ENCODE assay signal across 19 cellular contexts in genomic region chr6:149940673-149940984, GRCh38. TPM values are rescaled to one million over a fixed set of nuclear protein-coding genes. Genes with fewer than 3 reads are reported as not detected.
DNase-seq lines count a peak whose midpoint lies in the region; ATAC-seq and TF ChIP-seq lines count a peak whose summit lies in the region.
"Had no signal": no experiment of that assay in that cellular context is flagged by ENCODE, and none has a peak within 500 bp of the region (broad histone marks: within the 10 kb centered on the region; RNA-seq: fewer than 3 reads in every experiment).

No MANE protein-coding gene starts in this region.

- H3K4me1 Mint-ChIP-seq in WTC11 (peaks cover 11% of the 10 kb centered on the region), neural crest cell (peaks cover 11% of the 10 kb centered on the region)

- DNase-seq in activated CD4-positive, CD25-positive, alpha-beta regulatory T cell treated with anti-CD3 and anti-CD28 coated beads, Interleukin-2, amount 50 U/mL, for 72 hours, result peak; percentile 21
- no peak for DNase-seq in WTC11 (ENCODE audit: low spot score)
- peak; percentile 68 for DNase-seq in coronary artery (ENCODE audit: low spot score)
- DNase-seq in neural crest cell (ENCODE audit: low read depth, low spot score), result no peak
- no peak for DNase-seq in hepatic stellate cell (ENCODE audit: low spot score)
- no peak for DNase-seq in NCI-H187 treated with DMSO at 0.1 percent for 48 hours (lab: John Stamatoyannopoulos, UW)
- DNase-seq: anterior cingulate cortex; colonic mucosa; erythroblast; GM23248; mesenchymal stem cell; NCI-H146; NCI-H446; stimulated activated naive B cell treated with anti-CD40 and anti-IgM and Interleukin-4, amounts not matched to agents 10 μg/mL and 1 μg/mL and 100 μg/mL, for 72 hours had no signal

- H3K4me3 ChIP-seq in coronary artery, result no peak overlapping the region

- H3K36me3 Mint-ChIP-seq in WTC11 (0 out of 2 replicates have a peak, but pooled peaks cover 4% of the 10 kb centered on the region), neural crest cell (ENCODE audit: low read depth) (no peaks in the 10 kb centered on the region)

- no peak for TF ChIP-seq CTCF in WTC11 (IDR thresholded peaks at IDR 0.05)
- TF ChIP-seq CTCF in coronary artery (IDR thresholded peaks at IDR 0.05), result no peak
- no peak for TF ChIP-seq CTCF in neural crest cell (conservative IDR thresholded peaks at IDR 0.05)

- H3K4me3 Mint-ChIP-seq in WTC11 (peak overlapping the region; percentile 1; the same call in 1 of the 2 replicates), neural crest cell (peak overlapping the region; percentile 69)

- ATAC-seq in activated CD4-positive, CD25-positive, alpha-beta regulatory T cell treated with anti-CD3 and anti-CD28 coated beads, Interleukin-2, amount 50 U/mL, for 24 hours, result no peak
- ATAC-seq in WTC11 (no peak), HG02970 (IDR thresholded peaks at IDR 0.05; ENCODE audit: low FRiP score, unreplicated experiment) (no peak)
- ATAC-seq: stimulated activated naive B cell treated with anti-CD40 and anti-IgM and Interleukin-4, amounts not matched to agents 10 μg/mL and 1 μg/mL and 100 μg/mL, for 72 hours had no signal

- no peak overlapping the region for H3K27ac Mint-ChIP-seq in WTC11
- no peak overlapping the region for H3K27ac Mint-ChIP-seq in neural crest cell (ENCODE audit: unreplicated experiment)

- POLR2A ChIA-PET in WTC11 (lab: Charles Lee), result no interaction called here

- CTCF ChIA-PET in WTC11 (lab: Charles Lee), result interaction anchor here (0.7 to 2.5 kb wide), 4 partner anchors 13 to 76 kb away, joined by 3 to 7 read pairs (median 6); no protein-coding TSS in a partner anchor

- no peak overlapping the region for H3K27ac ChIP-seq in coronary artery
- H3K27ac ChIP-seq: colonic mucosa, tibial nerve had no signal

- H3K9me3 Mint-ChIP-seq in WTC11 (no peaks in the 10 kb centered on the region), neural crest cell (no peaks in the 10 kb centered on the region)
- H3K9me3 Mint-ChIP-seq: stimulated activated naive B cell treated with anti-CD40 and anti-IgM and Interleukin-4, amounts not matched to agents 10 μg/mL and 1 μg/mL and 100 μg/mL, for 72 hours had no signal

- H3K27me3 Mint-ChIP-seq in WTC11 (ENCODE audit: low read depth), result peaks cover 97% of the 10 kb centered on the region
- H3K27me3 Mint-ChIP-seq in neural crest cell (ENCODE audit: low read depth), result peaks cover 90% of the 10 kb centered on the region

TF ChIP-seq in WTC11, 78 proteins besides CTCF, POLR2A, EP300 and RAD21 (continues in another document):
- no peak for TF ChIP-seq E2F1 (CRISPR knock-in tag; IDR thresholded peaks at IDR 0.05)
- TF ChIP-seq TCF7 (CRISPR knock-in tag; IDR thresholded peaks at IDR 0.05; ENCODE audit: low read depth), result no peak
- TF ChIP-seq ZNF138 (CRISPR knock-in tag; conservative IDR thresholded peaks at IDR 0.05), result no peak
- TF ChIP-seq, protein P1, sequence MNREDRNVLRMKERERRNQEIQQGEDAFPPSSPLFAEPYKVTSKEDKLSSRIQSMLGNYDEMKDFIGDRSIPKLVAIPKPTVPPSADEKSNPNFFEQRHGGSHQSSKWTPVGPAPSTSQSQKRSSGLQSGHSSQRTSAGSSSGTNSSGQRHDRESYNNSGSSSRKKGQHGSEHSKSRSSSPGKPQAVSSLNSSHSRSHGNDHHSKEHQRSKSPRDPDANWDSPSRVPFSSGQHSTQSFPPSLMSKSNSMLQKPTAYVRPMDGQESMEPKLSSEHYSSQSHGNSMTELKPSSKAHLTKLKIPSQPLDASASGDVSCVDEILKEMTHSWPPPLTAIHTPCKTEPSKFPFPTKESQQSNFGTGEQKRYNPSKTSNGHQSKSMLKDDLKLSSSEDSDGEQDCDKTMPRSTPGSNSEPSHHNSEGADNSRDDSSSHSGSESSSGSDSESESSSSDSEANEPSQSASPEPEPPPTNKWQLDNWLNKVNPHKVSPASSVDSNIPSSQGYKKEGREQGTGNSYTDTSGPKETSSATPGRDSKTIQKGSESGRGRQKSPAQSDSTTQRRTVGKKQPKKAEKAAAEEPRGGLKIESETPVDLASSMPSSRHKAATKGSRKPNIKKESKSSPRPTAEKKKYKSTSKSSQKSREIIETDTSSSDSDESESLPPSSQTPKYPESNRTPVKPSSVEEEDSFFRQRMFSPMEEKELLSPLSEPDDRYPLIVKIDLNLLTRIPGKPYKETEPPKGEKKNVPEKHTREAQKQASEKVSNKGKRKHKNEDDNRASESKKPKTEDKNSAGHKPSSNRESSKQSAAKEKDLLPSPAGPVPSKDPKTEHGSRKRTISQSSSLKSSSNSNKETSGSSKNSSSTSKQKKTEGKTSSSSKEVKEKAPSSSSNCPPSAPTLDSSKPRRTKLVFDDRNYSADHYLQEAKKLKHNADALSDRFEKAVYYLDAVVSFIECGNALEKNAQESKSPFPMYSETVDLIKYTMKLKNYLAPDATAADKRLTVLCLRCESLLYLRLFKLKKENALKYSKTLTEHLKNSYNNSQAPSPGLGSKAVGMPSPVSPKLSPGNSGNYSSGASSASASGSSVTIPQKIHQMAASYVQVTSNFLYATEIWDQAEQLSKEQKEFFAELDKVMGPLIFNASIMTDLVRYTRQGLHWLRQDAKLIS (CRISPR knock-in tag; IDR thresholded peaks at IDR 0.05; ENCODE audit: borderline replicate concordance), result no peak
- TF ChIP-seq, protein P2, sequence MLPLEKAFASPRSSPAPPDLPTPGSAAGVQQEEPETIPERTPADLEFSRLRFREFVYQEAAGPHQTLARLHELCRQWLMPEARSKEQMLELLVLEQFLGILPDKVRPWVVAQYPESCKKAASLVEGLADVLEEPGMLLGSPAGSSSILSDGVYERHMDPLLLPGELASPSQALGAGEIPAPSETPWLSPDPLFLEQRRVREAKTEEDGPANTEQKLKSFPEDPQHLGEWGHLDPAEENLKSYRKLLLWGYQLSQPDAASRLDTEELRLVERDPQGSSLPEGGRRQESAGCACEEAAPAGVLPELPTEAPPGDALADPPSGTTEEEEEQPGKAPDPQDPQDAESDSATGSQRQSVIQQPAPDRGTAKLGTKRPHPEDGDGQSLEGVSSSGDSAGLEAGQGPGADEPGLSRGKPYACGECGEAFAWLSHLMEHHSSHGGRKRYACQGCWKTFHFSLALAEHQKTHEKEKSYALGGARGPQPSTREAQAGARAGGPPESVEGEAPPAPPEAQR (CRISPR knock-in tag; IDR thresholded peaks at IDR 0.05), result no peak
- no peak for TF ChIP-seq GTF2I (CRISPR knock-in tag; conservative IDR thresholded peaks at IDR 0.05)
- no peak for TF ChIP-seq TP53 (CRISPR knock-in tag; IDR thresholded peaks at IDR 0.05)
- TF ChIP-seq CREB1 (CRISPR knock-in tag; IDR thresholded peaks at IDR 0.05), result no peak
- TF ChIP-seq, protein P3, sequence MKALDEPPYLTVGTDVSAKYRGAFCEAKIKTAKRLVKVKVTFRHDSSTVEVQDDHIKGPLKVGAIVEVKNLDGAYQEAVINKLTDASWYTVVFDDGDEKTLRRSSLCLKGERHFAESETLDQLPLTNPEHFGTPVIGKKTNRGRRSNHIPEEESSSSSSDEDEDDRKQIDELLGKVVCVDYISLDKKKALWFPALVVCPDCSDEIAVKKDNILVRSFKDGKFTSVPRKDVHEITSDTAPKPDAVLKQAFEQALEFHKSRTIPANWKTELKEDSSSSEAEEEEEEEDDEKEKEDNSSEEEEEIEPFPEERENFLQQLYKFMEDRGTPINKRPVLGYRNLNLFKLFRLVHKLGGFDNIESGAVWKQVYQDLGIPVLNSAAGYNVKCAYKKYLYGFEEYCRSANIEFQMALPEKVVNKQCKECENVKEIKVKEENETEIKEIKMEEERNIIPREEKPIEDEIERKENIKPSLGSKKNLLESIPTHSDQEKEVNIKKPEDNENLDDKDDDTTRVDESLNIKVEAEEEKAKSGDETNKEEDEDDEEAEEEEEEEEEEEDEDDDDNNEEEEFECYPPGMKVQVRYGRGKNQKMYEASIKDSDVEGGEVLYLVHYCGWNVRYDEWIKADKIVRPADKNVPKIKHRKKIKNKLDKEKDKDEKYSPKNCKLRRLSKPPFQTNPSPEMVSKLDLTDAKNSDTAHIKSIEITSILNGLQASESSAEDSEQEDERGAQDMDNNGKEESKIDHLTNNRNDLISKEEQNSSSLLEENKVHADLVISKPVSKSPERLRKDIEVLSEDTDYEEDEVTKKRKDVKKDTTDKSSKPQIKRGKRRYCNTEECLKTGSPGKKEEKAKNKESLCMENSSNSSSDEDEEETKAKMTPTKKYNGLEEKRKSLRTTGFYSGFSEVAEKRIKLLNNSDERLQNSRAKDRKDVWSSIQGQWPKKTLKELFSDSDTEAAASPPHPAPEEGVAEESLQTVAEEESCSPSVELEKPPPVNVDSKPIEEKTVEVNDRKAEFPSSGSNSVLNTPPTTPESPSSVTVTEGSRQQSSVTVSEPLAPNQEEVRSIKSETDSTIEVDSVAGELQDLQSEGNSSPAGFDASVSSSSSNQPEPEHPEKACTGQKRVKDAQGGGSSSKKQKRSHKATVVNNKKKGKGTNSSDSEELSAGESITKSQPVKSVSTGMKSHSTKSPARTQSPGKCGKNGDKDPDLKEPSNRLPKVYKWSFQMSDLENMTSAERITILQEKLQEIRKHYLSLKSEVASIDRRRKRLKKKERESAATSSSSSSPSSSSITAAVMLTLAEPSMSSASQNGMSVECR (CRISPR knock-in tag; IDR thresholded peaks at IDR 0.05; ENCODE audit: borderline replicate concordance), result no peak

RNA-seq across cellular contexts. Expression of gene ULBP2, which starts 1.2 kb away (rescaled TPM):
- total RNA-seq in WTC11 (2021) (0.13 to 0.23 TPM in 2 of 3 replicates, not detected in the other), neural crest cell (0.23 and 0.30 TPM in 2 replicates)

RNA-seq across cellular contexts. Expression of gene RAET1G, which starts 17.7 kb away (rescaled TPM):
- total RNA-seq in WTC11 (2021) (not detected in 3 replicates), neural crest cell (not detected in 2 replicates)

RNA-seq across cellular contexts. Expression of gene ULBP1, which starts 23.1 kb away (rescaled TPM):
- total RNA-seq in WTC11 (2021), result 0.64 to 0.81 TPM (median 0.64 TPM) in 3 replicates
- total RNA-seq in neural crest cell, result 2.3 and 2.5 TPM in 2 replicates
- total RNA-seq: colonic mucosa had no signal

RNA-seq across cellular contexts. Expression of gene RAET1E, which starts 42.7 kb away (rescaled TPM):
- total RNA-seq in WTC11 (2021) (not detected in 3 replicates), neural crest cell (not detected in 2 replicates)
- total RNA-seq: glomerular endothelial cell, smooth muscle cell had no signal

Comparison
In these comparisons a context has a peak if more than half of its experiments do, and no peak if none do; other contexts are left out.
1. DNase-seq: peak in activated CD4-positive, CD25-positive, alpha-beta regulatory T cell treated with anti-CD3 and anti-CD28 coated beads, Interleukin-2, amount 50 U/mL, for 72 hours (single experiment) and coronary artery (single experiment); none in WTC11 (single experiment), neural crest cell (single experiment), hepatic stellate cell (single experiment) and NCI-H187 treated with DMSO at 0.1 percent for 48 hours (single experiment).